ENCODE assay signal across 16 cellular contexts in the genomic region with DNA sequence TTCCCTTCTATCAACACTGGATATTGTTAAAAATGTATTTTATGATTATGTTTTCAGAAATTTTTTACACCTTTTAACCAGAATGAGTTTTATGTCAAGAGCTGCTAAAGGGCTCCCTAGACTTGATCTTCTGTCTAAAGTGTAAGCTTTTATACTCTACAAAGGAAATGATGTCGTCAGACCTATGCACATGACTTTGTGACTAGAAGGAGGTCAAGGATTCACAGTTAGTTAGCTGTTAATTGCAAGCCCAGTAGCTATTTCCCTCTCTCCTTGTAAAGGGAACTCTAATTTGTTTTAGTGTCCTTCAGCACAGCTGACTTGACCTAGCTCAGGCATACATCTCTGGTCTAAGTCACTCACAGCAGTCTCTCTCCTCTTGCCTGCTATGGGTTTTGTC.
DNase-seq lines count a peak whose midpoint lies in the region; ATAC-seq, FAIRE-seq and TF ChIP-seq lines count a peak whose summit lies in the region.
"Had no signal": no experiment of that assay in that cellular context is flagged by ENCODE, and none has a peak within 500 bp of the region (broad histone marks: within the 10 kb centered on the region; RNA-seq: fewer than 3 reads in every experiment).

No MANE protein-coding gene starts in this region.

- H3K9me3 ChIP-seq in GM23248 (ENCODE audit: low read depth) = no peaks in the 10 kb centered on the region
- H3K9me3 ChIP-seq in Peyer's patch = no peaks in the 10 kb centered on the region
- H3K9me3 ChIP-seq in small intestine (ENCODE audit: control insufficient read depth, low read depth) = no peaks in the 10 kb centered on the region

- in situ Hi-C loops in GM23248 (cut with MboI) = no loop called here

- no peak overlapping the region for H2AFZ ChIP-seq in GM23248
- H2AFZ ChIP-seq: PC-9 had no signal

- H3K9ac ChIP-seq in GM23248 = peak overlapping the region; percentile 54

- FAIRE-seq in small intestine (lab: Jason Lieb, UNC) = no peak
- FAIRE-seq: endometrium had no signal

- H3K4me2 ChIP-seq in GM23248 (ENCODE audit: unreplicated experiment) = peak overlapping the region; percentile 60
- H3K4me2 ChIP-seq: PC-9 had no signal

- H3K4me1 ChIP-seq in GM23248 (ENCODE audit: insufficient read depth) = peaks cover 71% of the 10 kb centered on the region
- H3K4me1 ChIP-seq in Peyer's patch = no peaks in the 10 kb centered on the region
- no peaks in the 10 kb centered on the region for H3K4me1 ChIP-seq in small intestine (ENCODE audit: control insufficient read depth in 2 of 2, insufficient read depth in 1 of 2, low read depth in 1 of 2, low read length in 1 of 2)

- H3K36me3 ChIP-seq in GM23248 (ENCODE audit: low read depth) (no peaks in the 10 kb centered on the region), Peyer's patch (no peaks in the 10 kb centered on the region), small intestine (ENCODE audit: control insufficient read depth in 2 of 2, insufficient read depth in 2 of 2, low read length in 2 of 2) (no peaks in the 10 kb centered on the region)

- no peaks in the 10 kb centered on the region for H3K79me2 ChIP-seq in GM23248 (ENCODE audit: insufficient read depth)

- H3K4me3 ChIP-seq in GM23248 (no peak overlapping the region), choroid plexus epithelial cell (ENCODE audit: low read depth, low read length) (no peak overlapping the region), Peyer's patch (no peak overlapping the region), small intestine (ENCODE audit: low read depth in 1 of 2, low read length in 2 of 2) (no peak overlapping the region)
- H3K4me3 ChIP-seq: PC-9 had no signal

- TF ChIP-seq CTCF in choroid plexus epithelial cell (conservative IDR thresholded peaks at IDR 0.05; ENCODE audit: low read depth, low read length) (no peak), Peyer's patch (IDR thresholded peaks at IDR 0.05) (no peak)

- intact Hi-C loops in left colon (cut with DNase I, micrococcal nuclease) = no loop called here

- peaks cover 65% of the 10 kb centered on the region for H3F3A ChIP-seq in GM23248 (ENCODE audit: insufficient read depth)

- peak; percentile 64 for DNase-seq in GM23248
- DNase-seq in NOMO-1 treated with dmso at 0.1 percent for 144 hours (lab: John Stamatoyannopoulos, UW; ENCODE audit: unreplicated experiment) = peak; percentile 74
- peak; percentile 33 for DNase-seq in choroid plexus epithelial cell (ENCODE audit: low read depth)
- DNase-seq in renal cortical epithelial cell (ENCODE audit: low read depth) = peak; percentile 58
- no peak for DNase-seq in left colon
- no peak for DNase-seq in Peyer's patch
- DNase-seq in activated gamma-delta T cell (lab: John Stamatoyannopoulos, UW) = no peak
- DNase-seq in small intestine = no peak
- DNase-seq: activated CD4-positive, alpha-beta memory T cell treated with anti-CD3 and anti-CD28 coated beads for 36 hours; activated T-cell treated with anti-CD3 and anti-CD28 coated beads, Interleukin-2, amount 50 U/mL, for 72 hours; H9; NCI-H2029; NCI-H524; nephron progenitor cell; PC-9 had no signal

- 88 to 89% methylated on average over 1 of the region's 1 CpG for WGBS in GM23248 (ENCODE audit: low coverage in 1 of 2, low lambda C conversion rate in 2 of 2, missing lambda C conversion rate in 2 of 2), 2 experiments
- 65 to 80% (median 67%) methylated on average over 1 of the region's 1 CpG for WGBS in small intestine, 3 donors

- H4K20me1 ChIP-seq in GM23248 (ENCODE audit: insufficient read depth) = no peaks in the 10 kb centered on the region

- no peaks in the 10 kb centered on the region for H3K9me2 ChIP-seq in GM23248 (ENCODE audit: insufficient read depth)

- no peak for ATAC-seq in left colon

- H3K27ac ChIP-seq in GM23248 (peak overlapping the region; percentile 91), Peyer's patch (no peak overlapping the region), small intestine (ENCODE audit: low read depth in 1 of 2, low read length in 1 of 2) (no peak overlapping the region)
- H3K27ac ChIP-seq: PC-9 had no signal

- H3K27me3 ChIP-seq in GM23248 (replicated peaks; ENCODE audit: insufficient read depth) = no peaks in the 10 kb centered on the region
- H3K27me3 ChIP-seq in Peyer's patch = no peaks in the 10 kb centered on the region
- no peaks in the 10 kb centered on the region for H3K27me3 ChIP-seq in small intestine (ENCODE audit: control insufficient read depth in 2 of 2, insufficient read depth in 2 of 2, low read length in 2 of 2)

- TF ChIP-seq POLR2A in Peyer's patch (IDR thresholded peaks at IDR 0.05) = no peak

Comparison
In these comparisons a context has a peak if more than half of its experiments do, and no peak if none do; other contexts are left out.
1. DNase-seq: peak in GM23248 (single experiment), NOMO-1 treated with dmso at 0.1 percent for 144 hours (single experiment), choroid plexus epithelial cell (single experiment) and renal cortical epithelial cell (single experiment); none in left colon (0 of 2), Peyer's patch (0 of 3), activated gamma-delta T cell (single experiment) and small intestine (single experiment).